In the genomic region with DNA sequence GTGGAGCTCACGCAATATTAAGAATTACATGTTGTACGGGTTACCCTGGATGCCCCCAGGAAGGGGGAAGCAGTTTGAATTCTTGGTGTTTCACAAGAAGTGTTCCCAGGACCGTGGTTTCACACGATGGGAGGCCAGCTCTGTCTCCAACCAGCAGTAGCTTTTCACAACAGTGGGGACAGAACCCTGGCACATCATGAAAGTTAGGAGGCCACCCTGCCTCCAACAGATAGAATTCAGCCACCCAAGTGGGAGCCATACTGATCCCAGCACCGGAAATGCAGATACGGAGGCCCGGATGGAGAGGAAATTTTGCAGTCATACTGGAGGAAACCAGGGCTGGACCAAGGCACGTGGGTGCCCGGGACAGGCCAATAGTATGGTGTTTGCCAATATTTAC, we compare ENCODE assay signal across 32 cellular contexts. TPM values are rescaled to one million over a fixed set of nuclear protein-coding genes. Genes with fewer than 3 reads are reported as not detected.
"Had no signal": no experiment of that assay in that cellular context is flagged by ENCODE, and none has a peak within 500 bp of the region (broad histone marks: within the 10 kb centered on the region; RNA-seq: fewer than 3 reads in every experiment).

No MANE protein-coding gene starts in this region.

- H3K4me3 ChIP-seq: ascending aorta, cardiac muscle cell, colonic mucosa, heart left ventricle, pancreas, prostate gland, skin epidermis, upper lobe of left lung had no signal

- H3K27ac ChIP-seq: ascending aorta, cardiac muscle cell, colonic mucosa, foreskin keratinocyte, heart left ventricle, pancreas, prostate gland, skin epidermis, upper lobe of left lung had no signal

- H3K4me3 Mint-ChIP-seq: activated naive CD4-positive, alpha-beta T cell treated with anti-CD3 and anti-CD28 coated beads, Interleukin-2, amount 10 ng/mL, durations not matched to agents 7 days and 5 days; activated naive CD8-positive, alpha-beta T cell treated with anti-CD3 and anti-CD28 coated beads, Interleukin-2, amount 10 ng/mL, durations not matched to agents 7 days and 5 days; brain; immature natural killer cell; naive thymus-derived CD4-positive, alpha-beta T cell; stimulated activated effector memory CD8-positive, alpha-beta T cell treated with anti-CD3 and anti-CD28 coated beads, Interleukin-12 subunit alpha, Interleukin-12 subunit beta, amount 100 ng/mL, for 72 hours; stimulated activated naive CD8-positive, alpha-beta T cell treated with anti-CD3 and anti-CD28 coated beads, Interleukin-15, Interleukin-2, amounts not matched to agents 100 ng/mL and 50 ng/mL, for 24 hours; T-helper 17 cell had no signal

- DNase-seq: activated CD4-positive, alpha-beta T cell treated with anti-CD3 and anti-CD28 coated beads for 4 hours; activated CD4-positive, alpha-beta T cell treated with anti-CD3 and anti-CD28 coated beads, Interleukin-2, amount 50 U/mL, for 4 hours; activated CD4-positive, CD25-positive, alpha-beta regulatory T cell; activated gamma-delta T cell; activated naive CD4-positive, alpha-beta T cell treated with anti-CD3 and anti-CD28 coated beads, Interleukin-2, amount 10 ng/mL, durations not matched to agents 7 days and 5 days; activated naive CD8-positive, alpha-beta T cell treated with anti-CD3 and anti-CD28 coated beads, Interleukin-2, amount 10 ng/mL, durations not matched to agents 7 days and 5 days; cerebellar nuclear complex; colonic mucosa; effector CD8-positive, alpha-beta T cell; erythroblast; foreskin keratinocyte; heart left ventricle; hypothalamus; immature natural killer cell; kidney; left colon; midbrain; naive thymus-derived CD4-positive, alpha-beta T cell; pancreas; retina; stimulated activated CD4-positive, alpha-beta T cell treated with anti-CD3 and anti-CD28 coated beads, Interleukin-4, amount 100 ng/mL, for 24 hours; T-helper 17 cell; upper lobe of left lung had no signal

- ATAC-seq: foreskin keratinocyte; left colon; naive thymus-derived CD4-positive, alpha-beta T cell; pancreas; sciatic nerve; stimulated activated effector memory CD8-positive, alpha-beta T cell treated with anti-CD3 and anti-CD28 coated beads, Interleukin-12 subunit alpha, Interleukin-12 subunit beta, amount 100 ng/mL, for 72 hours; T-helper 17 cell had no signal

- H3K9me3 ChIP-seq: ascending aorta, colonic mucosa, heart left ventricle, pancreas, prostate gland, upper lobe of left lung had no signal

- H3K9me3 Mint-ChIP-seq: activated naive CD4-positive, alpha-beta T cell treated with anti-CD3 and anti-CD28 coated beads, Interleukin-2, amount 10 ng/mL, durations not matched to agents 7 days and 5 days; activated naive CD8-positive, alpha-beta T cell treated with anti-CD3 and anti-CD28 coated beads, Interleukin-2, amount 10 ng/mL, durations not matched to agents 7 days and 5 days; brain; immature natural killer cell; stimulated activated effector memory CD8-positive, alpha-beta T cell treated with anti-CD3 and anti-CD28 coated beads, Interleukin-12 subunit alpha, Interleukin-12 subunit beta, amount 100 ng/mL, for 72 hours; stimulated activated naive CD8-positive, alpha-beta T cell treated with anti-CD3 and anti-CD28 coated beads, Interleukin-15, Interleukin-2, amounts not matched to agents 100 ng/mL and 50 ng/mL, for 24 hours had no signal

- H3K4me1 ChIP-seq: ascending aorta, colonic mucosa, foreskin keratinocyte, pancreas, prostate gland had no signal

- H3K36me3 ChIP-seq: ascending aorta, cardiac muscle cell, colonic mucosa, pancreas, prostate gland, upper lobe of left lung had no signal

- H3K4me1 Mint-ChIP-seq: brain; immature natural killer cell; stimulated activated effector memory CD8-positive, alpha-beta T cell treated with anti-CD3 and anti-CD28 coated beads, Interleukin-12 subunit alpha, Interleukin-12 subunit beta, amount 100 ng/mL, for 72 hours; T-helper 17 cell had no signal

- H3K27ac Mint-ChIP-seq: activated naive CD4-positive, alpha-beta T cell treated with anti-CD3 and anti-CD28 coated beads, Interleukin-2, amount 10 ng/mL, durations not matched to agents 7 days and 5 days; activated naive CD8-positive, alpha-beta T cell treated with anti-CD3 and anti-CD28 coated beads, Interleukin-2, amount 10 ng/mL, durations not matched to agents 7 days and 5 days; brain; immature natural killer cell; naive thymus-derived CD4-positive, alpha-beta T cell; stimulated activated effector memory CD8-positive, alpha-beta T cell treated with anti-CD3 and anti-CD28 coated beads, Interleukin-12 subunit alpha, Interleukin-12 subunit beta, amount 100 ng/mL, for 72 hours; stimulated activated naive CD8-positive, alpha-beta T cell treated with anti-CD3 and anti-CD28 coated beads, Interleukin-15, Interleukin-2, amounts not matched to agents 100 ng/mL and 50 ng/mL, for 24 hours; T-helper 17 cell had no signal

- H3K27me3 ChIP-seq: ascending aorta, cardiac muscle cell, colonic mucosa, upper lobe of left lung had no signal

- H3K36me3 Mint-ChIP-seq: activated naive CD4-positive, alpha-beta T cell treated with anti-CD3 and anti-CD28 coated beads, Interleukin-2, amount 10 ng/mL, durations not matched to agents 7 days and 5 days; brain; immature natural killer cell; stimulated activated effector memory CD8-positive, alpha-beta T cell treated with anti-CD3 and anti-CD28 coated beads, Interleukin-12 subunit alpha, Interleukin-12 subunit beta, amount 100 ng/mL, for 72 hours had no signal

RNA-seq across cellular contexts. Expression of a gene that starts 8.8 kb away (rescaled TPM):
- total RNA-seq: foreskin keratinocyte had no signal
- polyA plus RNA-seq: foreskin keratinocyte, immature natural killer cell, neural cell had no signal
